Comparison of ENCODE assay signal across 15 cellular contexts in genomic region chr2:105737980-105738657, GRCh38. TPM values are rescaled to one million over a fixed set of nuclear protein-coding genes. Genes with fewer than 3 reads are reported as not detected.
A peak's percentile ranks its signal among the peaks of the same experiment; 100 is the strongest.
DNase-seq lines count a peak whose midpoint lies in the region; ATAC-seq and TF ChIP-seq lines count a peak whose summit lies in the region.
"Had no signal": no experiment of that assay in that cellular context is flagged by ENCODE, and none has a peak within 500 bp of the region (broad histone marks: within the 10 kb centered on the region; RNA-seq: fewer than 3 reads in every experiment).

No MANE protein-coding gene starts in this region.

- no peaks in the 10 kb centered on the region for H4K20me1 ChIP-seq in SK-N-SH (ENCODE audit: insufficient read depth)

- H3K4me2 ChIP-seq in SK-N-SH, result no peak overlapping the region

- H3K4me3 ChIP-seq in SK-N-SH (ENCODE audit: low read depth in 2 of 2, low read length in 1 of 2), result no peak overlapping the region
- H3K4me3 ChIP-seq: MG63, psoas muscle, SJSA1, tibial artery had no signal

- H3K4me1 ChIP-seq in SK-N-SH (ENCODE audit: control insufficient read depth in 1 of 2, insufficient read depth in 2 of 2, low read depth in 1 of 2, low read length in 1 of 2), result peaks cover 0 to 3% of the 10 kb centered on the region in 2 experiments; a peak in 1 of 4 replicates
- H3K4me1 ChIP-seq: psoas muscle had no signal

- 69% methylated on average over 5 of the region's 6 CpGs for WGBS in SK-N-SH (ENCODE audit: low lambda C conversion rate)

- H3K9me3 Mint-ChIP-seq in activated naive CD4-positive, alpha-beta T cell treated with anti-CD3 and anti-CD28 coated beads, Interleukin-2, amount 10 ng/mL, durations not matched to agents 7 days and 5 days, result peaks cover 3% of the 10 kb centered on the region
- peaks cover 10% of the 10 kb centered on the region for H3K9me3 Mint-ChIP-seq in T-helper 1 cell treated with Interleukin-12 subunit alpha and Interleukin-12 subunit beta and Interleukin-4 antibody, amounts not matched to agents 30 μg/mL and 1 μg/mL, for 36 hours
- H3K9me3 Mint-ChIP-seq in central memory CD8-positive, alpha-beta T cell, result no peaks in the 10 kb centered on the region
- H3K9me3 Mint-ChIP-seq in stimulated activated naive CD8-positive, alpha-beta T cell treated with anti-CD3 and anti-CD28 coated beads, Interleukin-15, amount 100 ng/mL, for 72 hours, result peaks cover 0 to 4% of the 10 kb centered on the region in 2 donors

- ATAC-seq in central memory CD8-positive, alpha-beta T cell (replicated peaks; ENCODE audit: extremely low read depth, poor library complexity, severe bottlenecking), result peak; percentile 85
- ATAC-seq in stimulated activated naive CD8-positive, alpha-beta T cell treated with anti-CD3 and anti-CD28 coated beads, Interleukin-15, amount 100 ng/mL, for 72 hours, result peak; percentile 76
- ATAC-seq: psoas muscle had no signal

- H3K79me2 ChIP-seq in SK-N-SH (ENCODE audit: insufficient read depth), result no peaks in the 10 kb centered on the region

- H3K27ac Mint-ChIP-seq in activated naive CD4-positive, alpha-beta T cell treated with anti-CD3 and anti-CD28 coated beads, Interleukin-2, amount 10 ng/mL, durations not matched to agents 7 days and 5 days, result peak overlapping the region; percentile 99
- H3K27ac Mint-ChIP-seq in T-helper 1 cell treated with Interleukin-12 subunit alpha and Interleukin-12 subunit beta and Interleukin-4 antibody, amounts not matched to agents 30 μg/mL and 1 μg/mL, for 36 hours, result peak overlapping the region; percentile 99
- peak overlapping the region; percentile 95 for H3K27ac Mint-ChIP-seq in central memory CD8-positive, alpha-beta T cell (ENCODE audit: low read depth)
- H3K27ac Mint-ChIP-seq in stimulated activated naive CD8-positive, alpha-beta T cell treated with anti-CD3 and anti-CD28 coated beads, Interleukin-15, amount 100 ng/mL, for 72 hours, result peak overlapping the region; percentile 97 to 98

- no peak for TF ChIP-seq EP300 in SK-N-SH (IDR thresholded peaks at IDR 0.05; ENCODE audit: borderline replicate concordance in 1 of 2, low read depth in 1 of 2, low read length in 1 of 2)

- H3K27me3 ChIP-seq in SK-N-SH (ENCODE audit: insufficient read depth), result no peaks in the 10 kb centered on the region
- H3K27me3 ChIP-seq: MG63, SJSA1, tibial artery had no signal

- CTCF ChIA-PET in activated naive CD4-positive, alpha-beta T cell treated with anti-CD3 and anti-CD28 coated beads, Interleukin-2, amount 10 ng/mL, durations not matched to agents 7 days and 5 days (lab: Charles Lee), result interaction anchor here (0.7 to 1.5 kb wide), 2 partner anchors 17 to 409 kb away, joined by 3 to 4 read pairs; no protein-coding TSS in a partner anchor
- CTCF ChIA-PET in SK-N-SH (lab: Yijun Ruan, JAX), result no interaction called here

- H3K27ac ChIP-seq in SK-N-SH (ENCODE audit: low read depth in 2 of 2, low read length in 1 of 2), result no peak overlapping the region
- H3K27ac ChIP-seq: psoas muscle, SJSA1, tibial artery had no signal

- peaks cover 8% of the 10 kb centered on the region for H3K27me3 Mint-ChIP-seq in activated naive CD4-positive, alpha-beta T cell treated with anti-CD3 and anti-CD28 coated beads, Interleukin-2, amount 10 ng/mL, durations not matched to agents 7 days and 5 days
- no peaks in the 10 kb centered on the region for H3K27me3 Mint-ChIP-seq in T-helper 1 cell treated with Interleukin-12 subunit alpha and Interleukin-12 subunit beta and Interleukin-4 antibody, amounts not matched to agents 30 μg/mL and 1 μg/mL, for 36 hours (ENCODE audit: low read depth)
- no peaks in the 10 kb centered on the region for H3K27me3 Mint-ChIP-seq in central memory CD8-positive, alpha-beta T cell
- H3K27me3 Mint-ChIP-seq in stimulated activated naive CD8-positive, alpha-beta T cell treated with anti-CD3 and anti-CD28 coated beads, Interleukin-15, amount 100 ng/mL, for 72 hours, result no peaks in the 10 kb centered on the region

- no peaks in the 10 kb centered on the region for H3F3A ChIP-seq in SK-N-SH (replicated peaks; ENCODE audit: insufficient read depth)

- no peak for TF ChIP-seq RAD21 in SK-N-SH (IDR thresholded peaks at IDR 0.05; ENCODE audit: low read length)

- no peaks in the 10 kb centered on the region for H3K9me3 ChIP-seq in SK-N-SH
- H3K9me3 ChIP-seq: MG63, psoas muscle, tibial artery had no signal

- peak overlapping the region; percentile 47 for H3K4me3 Mint-ChIP-seq in activated naive CD4-positive, alpha-beta T cell treated with anti-CD3 and anti-CD28 coated beads, Interleukin-2, amount 10 ng/mL, durations not matched to agents 7 days and 5 days
- peak overlapping the region; percentile 71 for H3K4me3 Mint-ChIP-seq in T-helper 1 cell treated with Interleukin-12 subunit alpha and Interleukin-12 subunit beta and Interleukin-4 antibody, amounts not matched to agents 30 μg/mL and 1 μg/mL, for 36 hours
- peak overlapping the region; percentile 47 for H3K4me3 Mint-ChIP-seq in central memory CD8-positive, alpha-beta T cell
- H3K4me3 Mint-ChIP-seq in stimulated activated naive CD8-positive, alpha-beta T cell treated with anti-CD3 and anti-CD28 coated beads, Interleukin-15, amount 100 ng/mL, for 72 hours, result peak overlapping the region; percentile 66 to 83

- H3K9ac ChIP-seq in SK-N-SH, result no peak overlapping the region

- TF ChIP-seq CTCF in SK-N-SH (IDR thresholded peaks at IDR 0.05), result no peak

- no peak for DNase-seq in activated naive CD4-positive, alpha-beta T cell treated with anti-CD3 and anti-CD28 coated beads, Interleukin-2, amount 10 ng/mL, durations not matched to agents 7 days and 5 days
- DNase-seq in activated naive CD4-positive, alpha-beta T cell treated with anti-CD3 and anti-CD28 coated beads, Interleukin-2, amount 50 U/mL, for 16 hours, result no peak
- no peak for DNase-seq in central memory CD8-positive, alpha-beta T cell (ENCODE audit: low spot score in 2 of 2)
- no peak for DNase-seq in stimulated activated naive CD8-positive, alpha-beta T cell treated with anti-CD3 and anti-CD28 coated beads, Interleukin-15, amount 100 ng/mL, for 72 hours
- DNase-seq in SK-N-SH (no peak), NCI-H524 treated with DMSO at 0.1 percent for 48 hours (lab: John Stamatoyannopoulos, UW) (no peak), NCI-H510A (lab: John Stamatoyannopoulos, UW) (no peak)
- DNase-seq: activated effector memory CD4-positive, alpha-beta T cell treated with anti-CD3 and anti-CD28 coated beads, Interleukin-2, amount 50 U/mL, for 16 hours; EL; kidney; MG63; psoas muscle; tibial artery had no signal

- peaks cover 84% of the 10 kb centered on the region for H3K4me1 Mint-ChIP-seq in activated naive CD4-positive, alpha-beta T cell treated with anti-CD3 and anti-CD28 coated beads, Interleukin-2, amount 10 ng/mL, durations not matched to agents 7 days and 5 days
- H3K4me1 Mint-ChIP-seq in T-helper 1 cell treated with Interleukin-12 subunit alpha and Interleukin-12 subunit beta and Interleukin-4 antibody, amounts not matched to agents 30 μg/mL and 1 μg/mL, for 36 hours (ENCODE audit: low read depth), result peaks cover 69% of the 10 kb centered on the region
- H3K4me1 Mint-ChIP-seq in central memory CD8-positive, alpha-beta T cell, result peaks cover 79% of the 10 kb centered on the region
- peaks cover 88% of the 10 kb centered on the region for H3K4me1 Mint-ChIP-seq in stimulated activated naive CD8-positive, alpha-beta T cell treated with anti-CD3 and anti-CD28 coated beads, Interleukin-15, amount 100 ng/mL, for 72 hours

- peaks cover 23% of the 10 kb centered on the region for H3K36me3 Mint-ChIP-seq in activated naive CD4-positive, alpha-beta T cell treated with anti-CD3 and anti-CD28 coated beads, Interleukin-2, amount 10 ng/mL, durations not matched to agents 7 days and 5 days
- peaks cover 21% of the 10 kb centered on the region for H3K36me3 Mint-ChIP-seq in T-helper 1 cell treated with Interleukin-12 subunit alpha and Interleukin-12 subunit beta and Interleukin-4 antibody, amounts not matched to agents 30 μg/mL and 1 μg/mL, for 36 hours (ENCODE audit: low read depth)
- H3K36me3 Mint-ChIP-seq in central memory CD8-positive, alpha-beta T cell (ENCODE audit: insufficient read depth), result peaks cover 11% of the 10 kb centered on the region

- H3K9me2 ChIP-seq in SK-N-SH, result no peaks in the 10 kb centered on the region

- no peak overlapping the region for H2AFZ ChIP-seq in SK-N-SH (ENCODE audit: low read depth)

- H3K36me3 ChIP-seq in SK-N-SH (replicated peaks in 1 of 2; ENCODE audit: control insufficient read depth in 1 of 2, insufficient read depth in 2 of 2, low read length in 1 of 2), result no peaks in the 10 kb centered on the region
- H3K36me3 ChIP-seq: MG63, SJSA1, tibial artery had no signal

- POLR2A ChIA-PET in SK-N-SH (lab: Yijun Ruan, JAX), result interaction anchor here (0.7 kb wide), 1 partner anchor 9 kb away, joined by 3 read pairs; no protein-coding TSS in a partner anchor

TF ChIP-seq in SK-N-SH, 30 proteins besides CTCF, POLR2A, EP300 and RAD21 (continues in another document):
- TF ChIP-seq USF2 (IDR thresholded peaks at IDR 0.05; ENCODE audit: borderline replicate concordance, low read depth, low read length) (no peak), SIN3A (IDR thresholded peaks at IDR 0.05; ENCODE audit: borderline replicate concordance, low read depth, low read length) (no peak), YY1 (IDR thresholded peaks at IDR 0.05; ENCODE audit: low read depth) (no peak), TAF1 (IDR thresholded peaks at IDR 0.05; ENCODE audit: borderline replicate concordance, low read depth, low read length) (no peak)

RNA-seq across cellular contexts. Expression of gene NCK2, which starts 6.6 kb away (rescaled TPM):
- polyA plus RNA-seq in SK-N-SH (2012; rRNA removed), result 31.9 and 42.8 TPM in 2 replicates
- polyA plus RNA-seq in SK-N-SH (2012; cell fraction: cytosol; rRNA removed), result 32.8 and 43.8 TPM in 2 replicates
- 9.3 and 13.0 TPM in 2 replicates for polyA plus RNA-seq in SK-N-SH (2012; cell fraction: nucleus; rRNA removed)
